ENCODE assay signal across 8 cellular contexts in the genomic region with DNA sequence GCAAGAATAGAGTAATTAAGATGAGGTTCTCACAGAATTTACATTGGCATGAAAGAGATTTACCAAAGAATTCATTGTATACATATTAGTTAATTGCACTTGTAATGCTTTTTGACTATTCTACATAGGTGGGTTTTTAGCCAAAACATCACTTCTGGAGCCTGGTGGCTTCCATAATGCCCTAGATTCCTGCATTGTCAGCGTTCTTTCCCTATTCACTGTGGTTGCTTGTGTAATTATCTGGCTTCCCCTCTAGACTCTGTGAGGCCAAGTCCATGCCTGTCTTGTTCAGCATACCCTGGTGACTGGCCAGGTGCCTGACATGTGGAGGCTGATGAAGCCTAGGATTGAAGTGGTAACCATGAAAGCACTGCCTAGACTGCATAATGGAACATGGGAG.
"Had no signal": no experiment of that assay in that cellular context is flagged by ENCODE, and none has a peak within 500 bp of the region (broad histone marks: within the 10 kb centered on the region; RNA-seq: fewer than 3 reads in every experiment).

No MANE protein-coding gene starts in this region.

- H3K4me2 ChIP-seq: GM23338, KMS-11 had no signal

- H2AFZ ChIP-seq: GM23338 had no signal

- H3K4me3 ChIP-seq: GM23338 had no signal

- FAIRE-seq: H1, H54, HTR-8/SVneo had no signal

- ATAC-seq: GM23338 had no signal

- H3K9ac ChIP-seq: KMS-11 had no signal

- DNase-seq: H9, HCEC 1CT, KBM-7 had no signal

- H3K27ac ChIP-seq: KMS-11 had no signal
